In the genomic region with DNA sequence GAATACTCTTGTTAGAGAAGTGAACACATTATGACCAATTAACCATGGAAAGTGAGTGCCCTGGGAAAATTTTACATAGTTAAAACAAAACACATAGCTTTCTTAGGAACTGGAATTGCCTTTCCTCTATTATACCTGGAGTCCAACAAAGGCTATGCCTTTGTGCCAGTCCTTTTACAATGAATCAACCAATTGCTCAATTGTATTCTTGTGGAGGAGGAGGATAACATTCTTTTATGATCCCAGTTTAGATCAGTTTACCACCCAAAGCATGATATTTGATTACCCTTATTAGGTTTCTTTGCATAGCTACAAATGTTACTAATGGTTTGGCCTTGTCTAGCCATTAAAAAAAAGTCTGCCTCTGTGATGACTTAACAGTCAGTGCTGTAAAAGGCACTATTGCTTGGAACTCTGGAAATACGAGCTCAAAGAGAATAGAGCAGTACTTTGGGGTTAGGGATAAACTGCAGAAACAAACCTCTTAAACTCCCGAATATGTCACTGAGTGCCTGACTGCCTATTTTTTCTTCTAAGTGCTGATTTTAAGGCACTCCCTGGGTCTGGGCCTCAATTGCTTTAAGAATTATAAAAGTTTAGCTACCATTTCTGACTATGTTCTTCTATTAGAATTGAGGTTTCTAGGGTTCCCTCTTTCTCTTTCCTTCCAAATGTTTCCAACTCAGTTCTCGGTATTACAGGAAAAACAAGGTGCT, we compare ENCODE assay signal across 25 cellular contexts. TPM values are rescaled to one million over a fixed set of nuclear protein-coding genes. Genes with fewer than 3 reads are reported as not detected.
DNase-seq lines count a peak whose midpoint lies in the region; ATAC-seq and TF ChIP-seq lines count a peak whose summit lies in the region.
"Had no signal": no experiment of that assay in that cellular context is flagged by ENCODE, and none has a peak within 500 bp of the region (broad histone marks: within the 10 kb centered on the region; RNA-seq: fewer than 3 reads in every experiment).

No MANE protein-coding gene starts in this region.

- intact Hi-C loops in gastrocnemius medialis (cut with DNase I; ENCODE audit: low total_unique reads): no loop called here

- no peak overlapping the region for H3K27ac Mint-ChIP-seq in neural progenitor cell
- H3K27ac Mint-ChIP-seq: B cell, CD14-positive monocyte had no signal

- TF ChIP-seq CTCF in HEK293 (tag by site-specific recombination; IDR thresholded peaks at IDR 0.05) (no peak), neural progenitor cell (IDR thresholded peaks at IDR 0.05) (no peak), gastrocnemius medialis (IDR thresholded peaks at IDR 0.05 in 4 of 5, conservative IDR thresholded peaks at IDR 0.05 in 1 of 5) (no peak), hepatocyte (IDR thresholded peaks at IDR 0.05; ENCODE audit: poor library complexity) (no peak)

- peak; percentile 38 for DNase-seq in NCI-H69 (lab: John Stamatoyannopoulos, UW)
- peak; percentile 69 for DNase-seq in fibroblast of gingiva (ENCODE audit: low read depth)
- DNase-seq in neural progenitor cell (ENCODE audit: low spot score): no peak
- no peak for DNase-seq in gastrocnemius medialis
- no peak for DNase-seq in hepatocyte (ENCODE audit: low spot score)
- DNase-seq: DMS53; EL; GF-D8; KBM-7; NCI-H1092; NCI-H1436 treated with DMSO at 0.1 percent for 48 hours; NCI-H1930; NCI-H2227 treated with DMSO at 0.1 percent for 48 hours; NCI-H510A; NCI-H774; NK-92 treated with Interleukin-12 subunit alpha and Interleukin-12 subunit beta, amount 100 ng/mL, for 24 hours; SHP77 treated with DMSO at 0.1 percent for 48 hours had no signal

- H3K4me3 ChIP-seq in HEK293 (ENCODE audit: low read depth, low read length) (no peak overlapping the region), neural progenitor cell (no peak overlapping the region), gastrocnemius medialis (no peak overlapping the region), hepatocyte (no peak overlapping the region)
- H3K4me3 ChIP-seq: SK-N-MC had no signal

- in situ Hi-C loops in gastrocnemius medialis (cut with MboI; ENCODE audit: low sequenced_read_pairs in 4 of 4): no loop called here

- POLR2A ChIA-PET in HEK293 (lab: Yijun Ruan, JAX): no interaction called here

- WGBS in hepatocyte (ENCODE audit: low lambda C conversion rate, missing lambda C conversion rate): 63% methylated on average over 3 of the region's 3 CpGs

- ATAC-seq in gastrocnemius medialis (no peak), HG03432 (IDR thresholded peaks at IDR 0.05; ENCODE audit: unreplicated experiment) (no peak), HG03139 (IDR thresholded peaks at IDR 0.05; ENCODE audit: unreplicated experiment) (no peak)
- ATAC-seq: HepG2 had no signal

- H3K36me3 Mint-ChIP-seq in neural progenitor cell: no peaks in the 10 kb centered on the region
- H3K36me3 Mint-ChIP-seq: CD14-positive monocyte had no signal

- no peaks in the 10 kb centered on the region for H3K9me3 Mint-ChIP-seq in neural progenitor cell
- H3K9me3 Mint-ChIP-seq: CD14-positive monocyte had no signal

- H3K36me3 ChIP-seq in HEK293 (ENCODE audit: control insufficient read depth in 2 of 2, insufficient read depth in 1 of 2, low read length in 2 of 2) (no peaks in the 10 kb centered on the region), neural progenitor cell (no peaks in the 10 kb centered on the region), gastrocnemius medialis (no peaks in the 10 kb centered on the region), hepatocyte (replicated peaks; ENCODE audit: insufficient read depth, low read depth) (no peaks in the 10 kb centered on the region)

- H4K20me1 ChIP-seq in neural progenitor cell (ENCODE audit: low read depth) (no peaks in the 10 kb centered on the region), hepatocyte (ENCODE audit: insufficient read depth, poor library complexity, severe bottlenecking) (no peaks in the 10 kb centered on the region)

- H3K4me1 ChIP-seq in HEK293 (ENCODE audit: control insufficient read depth, insufficient read depth, low read length): peaks cover 11% of the 10 kb centered on the region; the same call in 1 of the 2 replicates
- H3K4me1 ChIP-seq in neural progenitor cell: peaks cover 13% of the 10 kb centered on the region
- peaks cover 0 to 8% of the 10 kb centered on the region in 2 donors for H3K4me1 ChIP-seq in gastrocnemius medialis
- no peaks in the 10 kb centered on the region for H3K4me1 ChIP-seq in hepatocyte (ENCODE audit: insufficient read depth)

- no peak overlapping the region for H3K4me3 Mint-ChIP-seq in neural progenitor cell
- H3K4me3 Mint-ChIP-seq: B cell, CD14-positive monocyte had no signal

- H3K9me2 ChIP-seq in hepatocyte (replicated peaks; ENCODE audit: insufficient read depth): no peaks in the 10 kb centered on the region

- CTCF ChIA-PET in HEK293 (lab: Yijun Ruan, JAX): interaction anchor here (0.5 to 2.0 kb wide), 5 partner anchors 14 to 113 kb away, joined by 3 to 5 read pairs (median 4); no protein-coding TSS in a partner anchor

- no peak overlapping the region for H2AFZ ChIP-seq in neural progenitor cell (replicated peaks)
- H2AFZ ChIP-seq in hepatocyte: no peak overlapping the region

- H3K4me2 ChIP-seq in neural progenitor cell (peak overlapping the region; percentile 17), hepatocyte (no peak overlapping the region)

- no peaks in the 10 kb centered on the region for H3K27me3 ChIP-seq in neural progenitor cell
- no peaks in the 10 kb centered on the region for H3K27me3 ChIP-seq in gastrocnemius medialis
- H3K27me3 ChIP-seq in hepatocyte: no peaks in the 10 kb centered on the region

- H3K27ac ChIP-seq in HEK293 (ENCODE audit: extremely low read depth, low read depth, low read length): no peak overlapping the region
- no peak overlapping the region for H3K27ac ChIP-seq in neural progenitor cell
- no peak overlapping the region for H3K27ac ChIP-seq in gastrocnemius medialis
- H3K27ac ChIP-seq in hepatocyte: no peak overlapping the region
- H3K27ac ChIP-seq: RWPE1, SK-N-MC had no signal

- peaks cover 2% of the 10 kb centered on the region for H3K4me1 Mint-ChIP-seq in neural progenitor cell
- H3K4me1 Mint-ChIP-seq: B cell had no signal

- peaks cover 3% of the 10 kb centered on the region for H3K27me3 Mint-ChIP-seq in neural progenitor cell (ENCODE audit: insufficient read depth, low read depth)

- H3K9ac ChIP-seq in neural progenitor cell: no peak overlapping the region

- no peaks in the 10 kb centered on the region for H3K9me3 ChIP-seq in HEK293 (ENCODE audit: control insufficient read depth, insufficient read depth, low read depth, low read length)
- H3K9me3 ChIP-seq in neural progenitor cell (ENCODE audit: low read depth): no peaks in the 10 kb centered on the region
- H3K9me3 ChIP-seq in gastrocnemius medialis: no peaks in the 10 kb centered on the region
- no peaks in the 10 kb centered on the region for H3K9me3 ChIP-seq in hepatocyte (ENCODE audit: low read depth)

- no peaks in the 10 kb centered on the region for H3F3A ChIP-seq in neural progenitor cell (ENCODE audit: low read depth)

- TF ChIP-seq POLR2A in gastrocnemius medialis (IDR thresholded peaks at IDR 0.05): no peak

- H3K79me2 ChIP-seq in neural progenitor cell (ENCODE audit: low read depth) (no peaks in the 10 kb centered on the region), hepatocyte (peaks cover 9% of the 10 kb centered on the region)

TF ChIP-seq in HEK293, 187 proteins besides CTCF, POLR2A, EP300 and RAD21 (continues in another document):
- TF ChIP-seq ZBTB21 (tag by site-specific recombination; IDR thresholded peaks at IDR 0.05) (no peak), ZNF561 (tag by site-specific recombination; IDR thresholded peaks at IDR 0.05; ENCODE audit: borderline replicate concordance) (no peak), GLI4 (tag by site-specific recombination; IDR thresholded peaks at IDR 0.05) (no peak), YY1 (tag by site-specific recombination; IDR thresholded peaks at IDR 0.05) (no peak), ZBTB48 (tag by site-specific recombination; IDR thresholded peaks at IDR 0.05) (peak; percentile 65; the same call in 1 of the 2 replicates), ZIC2 (tag by site-specific recombination; IDR thresholded peaks at IDR 0.05) (no peak), ZNF785 (tag by site-specific recombination; IDR thresholded peaks at IDR 0.05) (no peak), ZNF121 (tag by site-specific recombination; IDR thresholded peaks at IDR 0.05) (no peak)
- TF ChIP-seq, protein P1, sequence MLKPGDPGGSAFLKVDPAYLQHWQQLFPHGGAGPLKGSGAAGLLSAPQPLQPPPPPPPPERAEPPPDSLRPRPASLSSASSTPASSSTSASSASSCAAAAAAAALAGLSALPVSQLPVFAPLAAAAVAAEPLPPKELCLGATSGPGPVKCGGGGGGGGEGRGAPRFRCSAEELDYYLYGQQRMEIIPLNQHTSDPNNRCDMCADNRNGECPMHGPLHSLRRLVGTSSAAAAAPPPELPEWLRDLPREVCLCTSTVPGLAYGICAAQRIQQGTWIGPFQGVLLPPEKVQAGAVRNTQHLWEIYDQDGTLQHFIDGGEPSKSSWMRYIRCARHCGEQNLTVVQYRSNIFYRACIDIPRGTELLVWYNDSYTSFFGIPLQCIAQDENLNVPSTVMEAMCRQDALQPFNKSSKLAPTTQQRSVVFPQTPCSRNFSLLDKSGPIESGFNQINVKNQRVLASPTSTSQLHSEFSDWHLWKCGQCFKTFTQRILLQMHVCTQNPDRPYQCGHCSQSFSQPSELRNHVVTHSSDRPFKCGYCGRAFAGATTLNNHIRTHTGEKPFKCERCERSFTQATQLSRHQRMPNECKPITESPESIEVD (tag by site-specific recombination; IDR thresholded peaks at IDR 0.05): peak; percentile 84
- TF ChIP-seq, protein P2, sequence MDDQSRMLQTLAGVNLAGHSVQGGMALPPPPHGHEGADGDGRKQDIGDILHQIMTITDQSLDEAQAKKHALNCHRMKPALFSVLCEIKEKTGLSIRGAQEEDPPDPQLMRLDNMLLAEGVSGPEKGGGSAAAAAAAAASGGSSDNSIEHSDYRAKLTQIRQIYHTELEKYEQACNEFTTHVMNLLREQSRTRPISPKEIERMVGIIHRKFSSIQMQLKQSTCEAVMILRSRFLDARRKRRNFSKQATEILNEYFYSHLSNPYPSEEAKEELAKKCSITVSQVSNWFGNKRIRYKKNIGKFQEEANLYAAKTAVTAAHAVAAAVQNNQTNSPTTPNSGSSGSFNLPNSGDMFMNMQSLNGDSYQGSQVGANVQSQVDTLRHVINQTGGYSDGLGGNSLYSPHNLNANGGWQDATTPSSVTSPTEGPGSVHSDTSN (CRISPR knock-in tag; IDR thresholded peaks at IDR 0.05): no peak

RNA-seq across cellular contexts. Expression of a gene that starts 28.7 kb away (rescaled TPM):
- total RNA-seq in neural progenitor cell (ENCODE audit: low replicate concordance) (15.8 and 22.5 TPM in 2 replicates), gastrocnemius medialis (1 to 10 TPM in 2 of 4 donors, under 1 TPM in 2; 0.65 to 5.4 (median 0.94) TPM), hepatocyte (21.1 and 22.8 TPM in 2 replicates)
- polyA plus RNA-seq in hepatocyte: 9.7 and 13.0 TPM in 2 replicates

RNA-seq across cellular contexts. Expression of a gene that starts 46.4 kb away (rescaled TPM):
- 21.9 and 48.4 TPM in 2 replicates for total RNA-seq in neural progenitor cell (ENCODE audit: low replicate concordance)
- 10 to 100 TPM in 2 of 4 donors, 1 to 10 TPM in 2; 8.9 to 21.9 (median 10.0) TPM for total RNA-seq in gastrocnemius medialis
- total RNA-seq in hepatocyte: 20.8 and 35.6 TPM in 2 replicates
- polyA plus RNA-seq in hepatocyte: 10.0 and 10.2 TPM in 2 replicates

Comparison
In these comparisons a context has a peak if more than half of its experiments do, and no peak if none do; other contexts are left out.
1. DNase-seq: peak in NCI-H69 (single experiment) and fibroblast of gingiva (single experiment); none in neural progenitor cell (single experiment), gastrocnemius medialis (0 of 2) and hepatocyte (single experiment).